ENCODE assay signal across 14 cellular contexts in genomic region chr4:7034262-7035081, GRCh38. TPM values are rescaled to one million over a fixed set of nuclear protein-coding genes. Genes with fewer than 3 reads are reported as not detected.
A peak's percentile ranks its signal among the peaks of the same experiment; 100 is the strongest.
DNase-seq lines count a peak whose midpoint lies in the region; ATAC-seq and TF ChIP-seq lines count a peak whose summit lies in the region.
"Had no signal": no experiment of that assay in that cellular context is flagged by ENCODE, and none has a peak within 500 bp of the region (broad histone marks: within the 10 kb centered on the region; RNA-seq: fewer than 3 reads in every experiment).

No MANE protein-coding gene starts in this region.

- H3K9me3 ChIP-seq in HCT116 (ENCODE audit: control insufficient read depth in 1 of 2, insufficient read depth in 1 of 2, low read depth in 1 of 2, low read length in 2 of 2) (no peaks in the 10 kb centered on the region), adipocyte (ENCODE audit: control insufficient read depth, low read length) (no peaks in the 10 kb centered on the region)
- H3K9me3 ChIP-seq: uterus had no signal

- H3K4me2 ChIP-seq in HCT116 (ENCODE audit: low read length) = peak overlapping the region; percentile 27

- no peak for TF ChIP-seq CTCF in 22Rv1 (IDR thresholded peaks at IDR 0.05)
- no peak for TF ChIP-seq CTCF in HCT116 (IDR thresholded peaks at IDR 0.05 in 2 of 3, conservative IDR thresholded peaks at IDR 0.05 in 1 of 3; ENCODE audit: borderline replicate concordance in 1 of 3, insufficient read depth in 1 of 3, low read depth in 2 of 3, low read length in 2 of 3)

- H3K4me1 ChIP-seq in HCT116 (ENCODE audit: control insufficient read depth in 1 of 2, insufficient read depth in 2 of 2, low read length in 2 of 2) (peaks cover 4 to 47% of the 10 kb centered on the region in 2 experiments), adipocyte (ENCODE audit: control insufficient read depth, insufficient read depth, low read length) (peaks cover 15% of the 10 kb centered on the region)
- H3K4me1 ChIP-seq: uterus had no signal

- H3K9me2 ChIP-seq in HCT116 (ENCODE audit: insufficient read depth) = no peaks in the 10 kb centered on the region

- H3K4me3 ChIP-seq in HCT116 (replicated peaks in 1 of 2; ENCODE audit: low read depth in 1 of 2, low read length in 2 of 2) (no peak overlapping the region), adipocyte (ENCODE audit: low read length) (no peak overlapping the region)
- H3K4me3 ChIP-seq: SK-N-MC, uterus had no signal

- DNase-seq in HCT116 (ENCODE audit: low read depth, low spot score) = no peak
- peak; percentile 25 for DNase-seq in adipocyte (ENCODE audit: low read depth)
- no peak for DNase-seq in left colon
- DNase-seq in NCI-H1930 (lab: John Stamatoyannopoulos, UW) = no peak
- no peak for DNase-seq in activated effector memory CD4-positive, alpha-beta T cell treated with anti-CD3 and anti-CD28 coated beads, Interleukin-2, amount 50 U/mL, for 16 hours
- no peak for DNase-seq in NCI-H82 (lab: John Stamatoyannopoulos, UW)
- DNase-seq in NCI-H524 treated with DMSO at 0.1 percent for 48 hours (lab: John Stamatoyannopoulos, UW) = no peak
- DNase-seq: activated CD8-positive, alpha-beta memory T cell treated with anti-CD3 and anti-CD28 coated beads, Interleukin-2, amount 50 U/mL, for 48 hours; effector CD4-positive, alpha-beta T cell; KBM-7; stimulated activated CD4-positive, alpha-beta T cell treated with anti-CD3 and anti-CD28 coated beads, Interleukin-1b, Interleukin-23, amount 100 ng/mL, for 48 hours; uterus had no signal

- intact Hi-C loops in HCT116 (cut with micrococcal nuclease) (no loop called here), left colon (cut with DNase I, micrococcal nuclease) (no loop called here)

- no peak overlapping the region for H2AFZ ChIP-seq in HCT116 (ENCODE audit: low read depth, low read length, poor library complexity, severe bottlenecking)

- no peaks in the 10 kb centered on the region for H3K27me3 ChIP-seq in HCT116 (ENCODE audit: insufficient read depth, low read length)
- H3K27me3 ChIP-seq in adipocyte (replicated peaks; ENCODE audit: control insufficient read depth, insufficient read depth, low read length) = no peaks in the 10 kb centered on the region
- H3K27me3 ChIP-seq: uterus had no signal

- no TSS peak for BruUV-seq in HCT116 (replicated peaks; lab: Mats Ljungman, UMichigan)

- H3K36me3 ChIP-seq in HCT116 (ENCODE audit: control insufficient read depth in 1 of 2, insufficient read depth in 2 of 2, low read length in 2 of 2) (peaks cover 3 to 14% of the 10 kb centered on the region in 2 experiments; a peak in 2 of 4 replicates), adipocyte (ENCODE audit: control insufficient read depth, insufficient read depth, low read length, severe bottlenecking) (peaks cover 27% of the 10 kb centered on the region)
- H3K36me3 ChIP-seq: uterus had no signal

- no peak for TF ChIP-seq RAD21 in HCT116 (IDR thresholded peaks at IDR 0.05; ENCODE audit: low read depth)

- POLR2A ChIA-PET in HCT116 (lab: Charles Lee) = interaction anchor here (0.7 kb wide), 1 partner anchor 20 kb away, joined by 4 read pairs; no protein-coding TSS in a partner anchor

- no peaks in the 10 kb centered on the region for H4K20me1 ChIP-seq in HCT116 (ENCODE audit: insufficient read depth)

- RAD21 ChIA-PET in HCT116 (lab: Charles Lee; ENCODE audit: low non-redundant PET in 1 of 2, low total read pairs in 2 of 2, uncharacterized antibody in 2 of 2, unreplicated experiment in 2 of 2) = no interaction called here

- H3K27ac ChIP-seq in 22Rv1 (peak overlapping the region; percentile 59), HCT116 (ENCODE audit: low read depth, low read length) (no peak overlapping the region)
- H3K27ac ChIP-seq: SK-N-MC, uterus had no signal

- ATAC-seq in HCT116 = peak; percentile 34; the same call in 1 of the 2 replicates
- peak; percentile 59 for ATAC-seq in left colon

- no peak for TF ChIP-seq POLR2A in HCT116 (IDR thresholded peaks at IDR 0.05; ENCODE audit: borderline replicate concordance, extremely low read depth, insufficient read depth, insufficient read length)

- H3K79me2 ChIP-seq in HCT116 (ENCODE audit: insufficient read depth, low read length) = no peaks in the 10 kb centered on the region

- H3K9ac ChIP-seq in HCT116 (ENCODE audit: low read length) (no peak overlapping the region), adipocyte (ENCODE audit: low read length) (no peak overlapping the region)

- CTCF ChIA-PET in HCT116 (lab: Charles Lee) = interaction anchor here (1.1 to 1.5 kb wide), 2 partner anchors 9 to 36 kb away, joined by 3 read pairs; no protein-coding TSS in a partner anchor

TF ChIP-seq in HCT116, 20 proteins besides CTCF, POLR2A, EP300 and RAD21:
- no peak for TF ChIP-seq SP1 (IDR thresholded peaks at IDR 0.05; ENCODE audit: low read depth)
- TF ChIP-seq ZFX (IDR thresholded peaks at IDR 0.05) = no peak
- TF ChIP-seq ZNF274 (IDR thresholded peaks at IDR 0.05; ENCODE audit: low read depth, low read length) = no peak
- no peak for TF ChIP-seq FOSL1 (IDR thresholded peaks at IDR 0.05; ENCODE audit: low read depth)
- TF ChIP-seq, protein P1, sequence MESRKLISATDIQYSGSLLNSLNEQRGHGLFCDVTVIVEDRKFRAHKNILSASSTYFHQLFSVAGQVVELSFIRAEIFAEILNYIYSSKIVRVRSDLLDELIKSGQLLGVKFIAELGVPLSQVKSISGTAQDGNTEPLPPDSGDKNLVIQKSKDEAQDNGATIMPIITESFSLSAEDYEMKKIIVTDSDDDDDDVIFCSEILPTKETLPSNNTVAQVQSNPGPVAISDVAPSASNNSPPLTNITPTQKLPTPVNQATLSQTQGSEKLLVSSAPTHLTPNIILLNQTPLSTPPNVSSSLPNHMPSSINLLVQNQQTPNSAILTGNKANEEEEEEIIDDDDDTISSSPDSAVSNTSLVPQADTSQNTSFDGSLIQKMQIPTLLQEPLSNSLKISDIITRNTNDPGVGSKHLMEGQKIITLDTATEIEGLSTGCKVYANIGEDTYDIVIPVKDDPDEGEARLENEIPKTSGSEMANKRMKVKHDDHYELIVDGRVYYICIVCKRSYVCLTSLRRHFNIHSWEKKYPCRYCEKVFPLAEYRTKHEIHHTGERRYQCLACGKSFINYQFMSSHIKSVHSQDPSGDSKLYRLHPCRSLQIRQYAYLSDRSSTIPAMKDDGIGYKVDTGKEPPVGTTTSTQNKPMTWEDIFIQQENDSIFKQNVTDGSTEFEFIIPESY (IDR thresholded peaks at IDR 0.05; ENCODE audit: extremely low read depth, insufficient replicate concordance, low read length) = no peak
- no peak for TF ChIP-seq ELF1 (IDR thresholded peaks at IDR 0.05; ENCODE audit: borderline replicate concordance, low read depth)
- no peak for TF ChIP-seq EGR1 (IDR thresholded peaks at IDR 0.05; ENCODE audit: low read depth)
- TF ChIP-seq, protein P2, sequence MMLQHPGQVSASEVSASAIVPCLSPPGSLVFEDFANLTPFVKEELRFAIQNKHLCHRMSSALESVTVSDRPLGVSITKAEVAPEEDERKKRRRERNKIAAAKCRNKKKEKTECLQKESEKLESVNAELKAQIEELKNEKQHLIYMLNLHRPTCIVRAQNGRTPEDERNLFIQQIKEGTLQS (IDR thresholded peaks at IDR 0.05) = no peak
- no peak for TF ChIP-seq POLR2AphosphoS5 (IDR thresholded peaks at IDR 0.05; ENCODE audit: low read depth, low read length)
- TF ChIP-seq YY1 (IDR thresholded peaks at IDR 0.05; ENCODE audit: extremely low read depth, insufficient replicate concordance, low read depth, low read length) = no peak
- TF ChIP-seq TCF7L2 (IDR thresholded peaks at IDR 0.05; ENCODE audit: borderline replicate concordance, extremely low read depth, insufficient read depth, insufficient read length) = no peak
- TF ChIP-seq CEBPB (IDR thresholded peaks at IDR 0.05; ENCODE audit: low read depth) = no peak

RNA-seq across cellular contexts. Expression of gene TADA2B, which starts 8.7 kb away (rescaled TPM):
- total RNA-seq in HCT116 (2021; ENCODE audit: unreplicated experiment) = 13.4 TPM
- 9.6 and 12.2 TPM in 2 replicates for polyA plus RNA-seq in HCT116 (2012)
- 10 to 100 TPM; 30.0 to 34.6 TPM for total RNA-seq in left colon

RNA-seq across cellular contexts. Expression of gene GRPEL1, which starts 33.4 kb away (rescaled TPM):
- total RNA-seq in HCT116 (2021; ENCODE audit: unreplicated experiment) (80.1 TPM), left colon (10 to 100 TPM; 29.5 to 36.0 TPM)
- polyA plus RNA-seq in HCT116 (2012) = 61.9 and 78.0 TPM in 2 replicates
